In genomic region chr19:29211562-29212416, GRCh38 we compare ENCODE assay signal across 1 cellular context.
TF ChIP-seq lines count a peak whose summit lies in the region.

No MANE protein-coding gene starts in this region.

TF ChIP-seq in GM12878, 131 proteins besides CTCF, POLR2A, EP300 and RAD21 (continued from another document):
- TF ChIP-seq, protein P1, sequence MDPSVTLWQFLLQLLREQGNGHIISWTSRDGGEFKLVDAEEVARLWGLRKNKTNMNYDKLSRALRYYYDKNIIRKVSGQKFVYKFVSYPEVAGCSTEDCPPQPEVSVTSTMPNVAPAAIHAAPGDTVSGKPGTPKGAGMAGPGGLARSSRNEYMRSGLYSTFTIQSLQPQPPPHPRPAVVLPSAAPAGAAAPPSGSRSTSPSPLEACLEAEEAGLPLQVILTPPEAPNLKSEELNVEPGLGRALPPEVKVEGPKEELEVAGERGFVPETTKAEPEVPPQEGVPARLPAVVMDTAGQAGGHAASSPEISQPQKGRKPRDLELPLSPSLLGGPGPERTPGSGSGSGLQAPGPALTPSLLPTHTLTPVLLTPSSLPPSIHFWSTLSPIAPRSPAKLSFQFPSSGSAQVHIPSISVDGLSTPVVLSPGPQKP (IDR thresholded peaks at IDR 0.05; ENCODE audit: low read depth, low read length) = no peak
- TF ChIP-seq POLR2AphosphoS5 (IDR thresholded peaks at IDR 0.05; ENCODE audit: low read length) = peak; percentile 55
- TF ChIP-seq, protein P2, sequence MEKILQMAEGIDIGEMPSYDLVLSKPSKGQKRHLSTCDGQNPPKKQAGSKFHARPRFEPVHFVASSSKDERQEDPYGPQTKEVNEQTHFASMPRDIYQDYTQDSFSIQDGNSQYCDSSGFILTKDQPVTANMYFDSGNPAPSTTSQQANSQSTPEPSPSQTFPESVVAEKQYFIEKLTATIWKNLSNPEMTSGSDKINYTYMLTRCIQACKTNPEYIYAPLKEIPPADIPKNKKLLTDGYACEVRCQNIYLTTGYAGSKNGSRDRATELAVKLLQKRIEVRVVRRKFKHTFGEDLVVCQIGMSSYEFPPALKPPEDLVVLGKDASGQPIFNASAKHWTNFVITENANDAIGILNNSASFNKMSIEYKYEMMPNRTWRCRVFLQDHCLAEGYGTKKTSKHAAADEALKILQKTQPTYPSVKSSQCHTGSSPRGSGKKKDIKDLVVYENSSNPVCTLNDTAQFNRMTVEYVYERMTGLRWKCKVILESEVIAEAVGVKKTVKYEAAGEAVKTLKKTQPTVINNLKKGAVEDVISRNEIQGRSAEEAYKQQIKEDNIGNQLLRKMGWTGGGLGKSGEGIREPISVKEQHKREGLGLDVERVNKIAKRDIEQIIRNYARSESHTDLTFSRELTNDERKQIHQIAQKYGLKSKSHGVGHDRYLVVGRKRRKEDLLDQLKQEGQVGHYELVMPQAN (conservative IDR thresholded peaks at IDR 0.05) = no peak
- TF ChIP-seq YY1 (IDR thresholded peaks at IDR 0.05; ENCODE audit: low read depth, low read length) = peak; percentile 36; the same call in 1 of the 2 replicates
- no peak for TF ChIP-seq RAD51 (IDR thresholded peaks at IDR 0.05)
- no peak for TF ChIP-seq PAX5 (IDR thresholded peaks at IDR 0.05; ENCODE audit: borderline replicate concordance, low read depth, low read length)
- TF ChIP-seq, protein P3, sequence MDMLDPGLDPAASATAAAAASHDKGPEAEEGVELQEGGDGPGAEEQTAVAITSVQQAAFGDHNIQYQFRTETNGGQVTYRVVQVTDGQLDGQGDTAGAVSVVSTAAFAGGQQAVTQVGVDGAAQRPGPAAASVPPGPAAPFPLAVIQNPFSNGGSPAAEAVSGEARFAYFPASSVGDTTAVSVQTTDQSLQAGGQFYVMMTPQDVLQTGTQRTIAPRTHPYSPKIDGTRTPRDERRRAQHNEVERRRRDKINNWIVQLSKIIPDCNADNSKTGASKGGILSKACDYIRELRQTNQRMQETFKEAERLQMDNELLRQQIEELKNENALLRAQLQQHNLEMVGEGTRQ (IDR thresholded peaks at IDR 0.05; ENCODE audit: borderline replicate concordance, low read depth, low read length) = no peak
- 0 out of 2 replicates have a peak, but pooled peaks have one; percentile 5 for TF ChIP-seq WRNIP1 (IDR thresholded peaks at IDR 0.05; ENCODE audit: borderline replicate concordance, low read depth, low read length)
- TF ChIP-seq MLLT1 (IDR thresholded peaks at IDR 0.05) = peak; percentile 51; the same call in 1 of the 2 replicates
- no peak for TF ChIP-seq CREB1 (IDR thresholded peaks at IDR 0.05; ENCODE audit: low read depth)
- TF ChIP-seq ZBED1 (IDR thresholded peaks at IDR 0.05; ENCODE audit: borderline replicate concordance) = no peak
- no peak for TF ChIP-seq NRF1 (conservative IDR thresholded peaks at IDR 0.05; ENCODE audit: low read depth, low read length)
- TF ChIP-seq SIX5 (IDR thresholded peaks at IDR 0.05; ENCODE audit: low read depth, low read length, severe bottlenecking) = no peak
- no peak for TF ChIP-seq NFIC (IDR thresholded peaks at IDR 0.05; ENCODE audit: low read depth, low read length)
- no peak for TF ChIP-seq SREBF1 (IDR thresholded peaks at IDR 0.05; ENCODE audit: low read length)
- TF ChIP-seq KLF5 (IDR thresholded peaks at IDR 0.05; ENCODE audit: partially characterized antibody) = no peak
- TF ChIP-seq PRDM15 (CRISPR knock-in tag; IDR thresholded peaks at IDR 0.05) = no peak
- TF ChIP-seq RELB (IDR thresholded peaks at IDR 0.05; ENCODE audit: low read depth) = no peak
- no peak for TF ChIP-seq FOS (IDR thresholded peaks at IDR 0.05; ENCODE audit: borderline replicate concordance, extremely low read depth, insufficient read length)
- TF ChIP-seq BCLAF1 (IDR thresholded peaks at IDR 0.05) = no peak
- TF ChIP-seq BRCA1 (IDR thresholded peaks at IDR 0.05; ENCODE audit: low read depth, low read length) = no peak
TF ChIP-seq in GM12878: peak in this region for 5.
